8 cellular contexts compared by ENCODE assay signal in genomic region chr10:69088801-69089501, GRCh38. TPM values are rescaled to one million over a fixed set of nuclear protein-coding genes. Genes with fewer than 3 reads are reported as not detected.
DNase-seq lines count a peak whose midpoint lies in the region; ATAC-seq, FAIRE-seq and TF ChIP-seq lines count a peak whose summit lies in the region.

No MANE protein-coding gene starts in this region.

- no peaks in the 10 kb centered on the region for H3K36me3 Mint-ChIP-seq in glutamatergic neuron (ENCODE audit: unreplicated experiment)

- H3K9ac ChIP-seq in liver (ENCODE audit: low read depth in 1 of 2, low read length in 2 of 2), result peak overlapping the region; percentile 33 to 82
- no peak overlapping the region for H3K9ac ChIP-seq in HepG2 (ENCODE audit: insufficient read depth, low read depth, low read length)

- no TSS peak for BruUV-seq in HepG2 (replicated peaks; lab: Mats Ljungman, UMichigan)

- DNase-seq in HepG2 (ENCODE audit: low spot score), result no peak
- DNase-seq in T1000 (lab: John Stamatoyannopoulos, UW), result peak; percentile 7
- no peak for DNase-seq in thoracic aorta (ENCODE audit: low spot score)
- DNase-seq in glutamatergic neuron, result no peak
- no peak for DNase-seq in nucleus accumbens (lab: John Stamatoyannopoulos, UW)
- no peak for DNase-seq in hypothalamus (lab: John Stamatoyannopoulos, UW)

- H3K4me2 ChIP-seq in HepG2 (ENCODE audit: low read depth, low read length), result no peak overlapping the region

- H3K27me3 Mint-ChIP-seq in glutamatergic neuron (ENCODE audit: unreplicated experiment), result peaks cover 1% of the 10 kb centered on the region

- no peak for FAIRE-seq in HepG2 (lab: Jason Lieb, UNC)

- H3K27me3 ChIP-seq in liver (ENCODE audit: control insufficient read depth in 4 of 4, insufficient read depth in 4 of 4, low read length in 3 of 4) (no peaks in the 10 kb centered on the region), HepG2 (ENCODE audit: control insufficient read depth in 1 of 2, insufficient read depth in 2 of 2, low read length in 2 of 2) (peaks cover 3 to 8% of the 10 kb centered on the region in 2 experiments; a peak in 4 of 5 replicates), gastroesophageal sphincter (no peaks in the 10 kb centered on the region), thoracic aorta (replicated peaks; ENCODE audit: insufficient read depth) (no peaks in the 10 kb centered on the region)

- H3K4me1 ChIP-seq in liver (ENCODE audit: control insufficient read depth in 4 of 4, insufficient read depth in 4 of 4, low read length in 3 of 4) (no peaks in the 10 kb centered on the region), HepG2 (ENCODE audit: insufficient read depth, low read length) (peaks cover 14% of the 10 kb centered on the region; the same call in 1 of the 2 replicates), gastroesophageal sphincter (peaks cover 0 to 4% (median 0%) of the 10 kb centered on the region in 3 donors), thoracic aorta (ENCODE audit: control insufficient read depth in 1 of 2, low read depth in 2 of 2) (peaks cover 4 to 44% of the 10 kb centered on the region in 2 donors)

- H2AFZ ChIP-seq in HepG2 (ENCODE audit: low read length), result no peak overlapping the region

- WGBS in liver, result 70% methylated on average over 10 of the region's 10 CpGs
- WGBS in HepG2 (ENCODE audit: low lambda C conversion rate), result 57% methylated on average over 10 of the region's 10 CpGs
- whole genome bisulfite sequencing in gastroesophageal sphincter (ENCODE audit: low coverage in 1 of 2), 2 donors, result 68 to 76% methylated on average over 10 of the region's 10 CpGs

- no peak overlapping the region for H3K4me3 Mint-ChIP-seq in glutamatergic neuron (ENCODE audit: unreplicated experiment)

- H4K20me1 ChIP-seq in HepG2 (ENCODE audit: insufficient read depth, low read length), result no peaks in the 10 kb centered on the region

- H3K9me3 Mint-ChIP-seq in glutamatergic neuron (ENCODE audit: unreplicated experiment), result no peaks in the 10 kb centered on the region

- H3K9me3 ChIP-seq in liver (ENCODE audit: control insufficient read depth in 4 of 4, low read length in 3 of 4) (no peaks in the 10 kb centered on the region), HepG2 (ENCODE audit: low read length) (no peaks in the 10 kb centered on the region), gastroesophageal sphincter (no peaks in the 10 kb centered on the region), thoracic aorta (no peaks in the 10 kb centered on the region)

- H3K27ac ChIP-seq in liver (ENCODE audit: low read depth in 1 of 2, low read length in 2 of 2) (peak overlapping the region; percentile 84 to 88), HepG2 (ENCODE audit: extremely low read length, insufficient read depth, low read length) (no peak overlapping the region), gastroesophageal sphincter (peak overlapping the region; percentile 71 to 84 (median 74)), thoracic aorta (peak overlapping the region; percentile 89 to 92)

- in situ Hi-C loops in HepG2 (cut with HindIII; ENCODE audit: extremely low pct_ligation_motif_present, low pct_unique_long_range_greater_than_20kb), result no loop called here

- CTCF ChIA-PET in HepG2 (lab: Yijun Ruan, JAX; ENCODE audit: low intra/inter-chr PET ratio, low total read pairs), result no interaction called here

- H3K27ac Mint-ChIP-seq in glutamatergic neuron (ENCODE audit: unreplicated experiment), result no peak overlapping the region

- H3K4me3 ChIP-seq in liver (ENCODE audit: low read depth in 1 of 3, low read length in 3 of 3) (peak overlapping the region in 2 of 3 donors; percentile 30 to 80), HepG2 (replicated peaks in 1 of 3; ENCODE audit: insufficient read depth in 1 of 3, low read depth in 2 of 3, low read length in 3 of 3) (no peak overlapping the region), gastroesophageal sphincter (peak overlapping the region; percentile 41 to 46), thoracic aorta (peak overlapping the region; percentile 79)

- H3K36me3 ChIP-seq in liver (ENCODE audit: control insufficient read depth in 4 of 4, insufficient read depth in 3 of 4, low read depth in 1 of 4, low read length in 3 of 4) (no peaks in the 10 kb centered on the region), HepG2 (replicated peaks in 1 of 2; ENCODE audit: control insufficient read depth in 1 of 2, insufficient read depth in 2 of 2, low read length in 2 of 2) (no peaks in the 10 kb centered on the region), gastroesophageal sphincter (no peaks in the 10 kb centered on the region), thoracic aorta (no peaks in the 10 kb centered on the region)

- no peak for TF ChIP-seq CTCF in liver (IDR thresholded peaks at IDR 0.05; ENCODE audit: low read depth, low read length, missing input control)
- no peak for TF ChIP-seq CTCF in HepG2 (CRISPR knock-in tag; IDR thresholded peaks at IDR 0.05)
- no peak for TF ChIP-seq CTCF in gastroesophageal sphincter (IDR thresholded peaks at IDR 0.05)
- no peak for TF ChIP-seq CTCF in thoracic aorta (IDR thresholded peaks at IDR 0.05)
- no peak for TF ChIP-seq CTCF in glutamatergic neuron (IDR thresholded peaks at IDR 0.05; ENCODE audit: partially characterized antibody, unreplicated experiment)

- TF ChIP-seq EP300 in HepG2 (IDR thresholded peaks at IDR 0.05; ENCODE audit: low read depth in 2 of 2, low read length in 2 of 2) (no peak), HepG2 (CRISPR knock-in tag; IDR thresholded peaks at IDR 0.05; ENCODE audit: borderline replicate concordance) (no peak), gastroesophageal sphincter (IDR thresholded peaks at IDR 0.05) (no peak)

- intact Hi-C loops in HepG2 (cut with micrococcal nuclease; ENCODE audit: unreplicated experiment), result no loop called here

- POLR2A ChIA-PET in HepG2 (lab: Yijun Ruan, JAX), result no interaction called here

- ATAC-seq in HepG2, result no peak
- no peak for ATAC-seq in gastroesophageal sphincter
- no peak for ATAC-seq in thoracic aorta (ENCODE audit: insufficient number of reproducible peaks, low FRiP score, low read depth)

- H3K4me1 Mint-ChIP-seq in glutamatergic neuron (ENCODE audit: low read depth, unreplicated experiment), result no peaks in the 10 kb centered on the region

- no peaks in the 10 kb centered on the region for H3K79me2 ChIP-seq in HepG2 (ENCODE audit: insufficient read depth, low read length)

- TF ChIP-seq RAD21 in liver (IDR thresholded peaks at IDR 0.05) (no peak), HepG2 (CRISPR knock-in tag; IDR thresholded peaks at IDR 0.05) (no peak)

- no peak for TF ChIP-seq POLR2A in HepG2 (IDR thresholded peaks at IDR 0.05; ENCODE audit: insufficient read depth in 1 of 2, low read depth in 2 of 2, low read length in 2 of 2)
- TF ChIP-seq POLR2A in gastroesophageal sphincter (IDR thresholded peaks at IDR 0.05), result peak; percentile 15 to 18

RNA-seq across cellular contexts. Expression of gene SRGN, which starts 1.0 kb away (rescaled TPM):
- total RNA-seq in liver (100 to 1,000 TPM in 1 of 2 donors, 10 to 100 TPM in 1; 32.2 to 305 TPM), HepG2 (2016; rRNA removed; fragmentation: Illumina TruSeq; extraction: Trizol) (0.09 TPM in 1 of 2 replicates, not detected in the other), gastroesophageal sphincter (100 to 1,000 TPM in 2 of 4 donors, 10 to 100 TPM in 2; 14.9 to 143 (median 97.8) TPM), thoracic aorta (100 to 1,000 TPM; 200 to 227 TPM), glutamatergic neuron (ENCODE audit: unreplicated experiment) (not detected)
- polyA plus RNA-seq in liver (10 to 100 TPM; 19.5 to 50.3 TPM), HepG2 (2011; rRNA removed) (not detected in 2 replicates)
- not detected in 2 replicates for total RNA-seq in HepG2 (2016; cell fraction: cytosol; rRNA removed; fragmentation: Illumina TruSeq; extraction: Trizol; ENCODE audit: low read depth)
- total RNA-seq in HepG2 (2016; cell fraction: insoluble cytoplasmic fraction; rRNA removed; fragmentation: Illumina TruSeq; extraction: Trizol), result not detected in 2 replicates
- total RNA-seq in HepG2 (2016; cell fraction: membrane; rRNA removed; fragmentation: Illumina TruSeq; extraction: Trizol), result not detected in 2 replicates
- not detected in 2 replicates for total RNA-seq in HepG2 (2016; cell fraction: nucleus; rRNA removed; fragmentation: Illumina TruSeq; extraction: Trizol)
- polyA plus RNA-seq in HepG2 (2011; cell fraction: cytosol; rRNA removed), result 0.12 and 0.15 TPM in 2 replicates
- 0.14 TPM in 1 of 2 replicates, not detected in the other for polyA plus RNA-seq in HepG2 (2011; cell fraction: nucleus; rRNA removed)
- polyA plus RNA-seq in HepG2 (2012), result 0.21 TPM in 1 of 2 replicates, not detected in the other
- not detected in 2 replicates for polyA plus RNA-seq in HepG2 (2016; cell fraction: cytosol; fragmentation: Illumina TruSeq; extraction: Trizol; ENCODE audit: low read depth)
- not detected in 2 replicates for polyA plus RNA-seq in HepG2 (2016; cell fraction: insoluble cytoplasmic fraction; fragmentation: Illumina TruSeq; extraction: Trizol; ENCODE audit: low read depth)
- not detected in 2 replicates for polyA plus RNA-seq in HepG2 (2016; cell fraction: membrane; fragmentation: Illumina TruSeq; extraction: Trizol; ENCODE audit: low read depth)
- not detected in 2 replicates for polyA plus RNA-seq in HepG2 (2016; cell fraction: nucleus; fragmentation: Illumina TruSeq; extraction: Trizol; ENCODE audit: insufficient read depth, low read depth)
- 0.16 and 2.3 TPM in 2 replicates for polyA minus RNA-seq in HepG2 (2011; rRNA and poly(A)+ RNA removed; ENCODE audit: low replicate concordance)
- not detected in 2 replicates for polyA minus RNA-seq in HepG2 (2011; cell fraction: cytosol; rRNA and poly(A)+ RNA removed)
- polyA minus RNA-seq in HepG2 (2011; cell fraction: nucleus; rRNA and poly(A)+ RNA removed), result not detected in 2 replicates

RNA-seq across cellular contexts. Expression of gene VPS26A, which starts 35.0 kb away (rescaled TPM):
- total RNA-seq in liver (10 to 100 TPM; 13.3 to 21.4 TPM), HepG2 (2016; rRNA removed; fragmentation: Illumina TruSeq; extraction: Trizol) (32.6 and 56.7 TPM in 2 replicates), gastroesophageal sphincter (10 to 100 TPM; 34.1 to 51.5 (median 39.4) TPM), thoracic aorta (10 to 100 TPM; 29.5 to 46.3 TPM), glutamatergic neuron (ENCODE audit: unreplicated experiment) (55.8 TPM)
- polyA plus RNA-seq in liver (10 to 100 TPM; 10.9 to 15.8 TPM), HepG2 (2011; rRNA removed) (10.3 and 12.9 TPM in 2 replicates)
- total RNA-seq in HepG2 (2016; cell fraction: cytosol; rRNA removed; fragmentation: Illumina TruSeq; extraction: Trizol; ENCODE audit: low read depth), result 7.0 and 10.6 TPM in 2 replicates
- total RNA-seq in HepG2 (2016; cell fraction: insoluble cytoplasmic fraction; rRNA removed; fragmentation: Illumina TruSeq; extraction: Trizol), result 32.1 and 59.4 TPM in 2 replicates
- 16.9 and 19.8 TPM in 2 replicates for total RNA-seq in HepG2 (2016; cell fraction: membrane; rRNA removed; fragmentation: Illumina TruSeq; extraction: Trizol)
- 20.7 TPM in 2 replicates for total RNA-seq in HepG2 (2016; cell fraction: nucleus; rRNA removed; fragmentation: Illumina TruSeq; extraction: Trizol)
- 4.2 and 7.4 TPM in 2 replicates for polyA plus RNA-seq in HepG2 (2011; cell fraction: cytosol; rRNA removed)
- polyA plus RNA-seq in HepG2 (2011; cell fraction: nucleus; rRNA removed), result 1.7 and 3.0 TPM in 2 replicates
- 22.7 and 30.3 TPM in 2 replicates for polyA plus RNA-seq in HepG2 (2012)
- polyA plus RNA-seq in HepG2 (2016; cell fraction: cytosol; fragmentation: Illumina TruSeq; extraction: Trizol; ENCODE audit: low read depth), result 5.3 and 6.4 TPM in 2 replicates
- polyA plus RNA-seq in HepG2 (2016; cell fraction: insoluble cytoplasmic fraction; fragmentation: Illumina TruSeq; extraction: Trizol; ENCODE audit: low read depth), result 95.5 and 103 TPM in 2 replicates
- polyA plus RNA-seq in HepG2 (2016; cell fraction: membrane; fragmentation: Illumina TruSeq; extraction: Trizol; ENCODE audit: low read depth), result 14.3 and 15.6 TPM in 2 replicates
- polyA plus RNA-seq in HepG2 (2016; cell fraction: nucleus; fragmentation: Illumina TruSeq; extraction: Trizol; ENCODE audit: insufficient read depth, low read depth), result 36.5 and 37.9 TPM in 2 replicates
- 1.3 and 3.5 TPM in 2 replicates for polyA minus RNA-seq in HepG2 (2011; rRNA and poly(A)+ RNA removed; ENCODE audit: low replicate concordance)
- polyA minus RNA-seq in HepG2 (2011; cell fraction: cytosol; rRNA and poly(A)+ RNA removed), result 10.0 and 10.2 TPM in 2 replicates
- polyA minus RNA-seq in HepG2 (2011; cell fraction: nucleus; rRNA and poly(A)+ RNA removed), result 5.5 and 9.2 TPM in 2 replicates

Comparison
In these comparisons a context has a peak if more than half of its experiments do, and no peak if none do; other contexts are left out.
1. H3K4me3 ChIP-seq: peak in liver (2 of 3), gastroesophageal sphincter (2 of 2) and thoracic aorta (single experiment); none in HepG2 (0 of 3).
2. RNA of gene SRGN, which starts 1.0 kb away (total RNA-seq): 32.2 to 305 TPM in liver, 200 to 227 TPM in thoracic aorta and 14.9 to 143 TPM in gastroesophageal sphincter; 0.09 TPM in HepG2 and not detected in glutamatergic neuron (single experiment); every median in the first group is over 10 times any median in the second.
3. POLR2A ChIP-seq: peak in gastroesophageal sphincter (2 of 2); none in HepG2 (0 of 2).